Comparison of ENCODE assay signal across 8 cellular contexts in the genomic region with DNA sequence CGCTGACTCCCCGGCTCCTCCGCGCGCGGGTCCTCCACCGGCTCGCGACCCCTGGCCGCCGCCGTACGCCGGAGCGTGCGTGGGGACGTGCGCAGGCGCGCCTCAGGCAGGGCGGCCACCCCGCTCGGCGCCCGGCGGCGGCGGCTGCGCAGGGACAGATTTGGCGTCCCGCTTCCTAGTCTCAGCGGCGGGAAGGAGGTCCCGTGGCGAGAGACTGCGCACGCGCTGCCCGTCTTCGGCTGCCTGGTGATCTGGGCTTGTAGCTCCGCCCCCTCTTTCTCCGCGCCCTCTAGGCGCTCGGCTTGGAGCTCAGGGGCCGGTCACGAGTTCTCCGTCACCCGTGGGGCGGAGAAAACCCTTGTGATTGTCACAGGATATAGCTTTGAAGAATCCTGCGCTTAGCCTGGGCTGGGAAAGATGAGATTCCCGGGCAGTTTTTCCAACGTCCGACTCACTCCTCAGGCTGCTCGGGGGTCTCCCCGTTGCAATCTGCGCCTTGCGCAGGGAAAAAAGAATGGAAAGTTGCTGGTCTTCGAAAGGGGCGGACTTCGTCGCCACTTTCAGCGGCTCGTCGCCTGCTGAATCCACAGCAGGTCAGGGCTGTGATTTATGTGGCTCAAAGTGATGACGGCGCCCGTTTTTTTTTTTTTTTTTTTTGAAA. TPM values are rescaled to one million over a fixed set of nuclear protein-coding genes. Genes with fewer than 3 reads are reported as not detected.
DNase-seq lines count a peak whose midpoint lies in the region; TF ChIP-seq lines count a peak whose summit lies in the region.

A gene with protein sequence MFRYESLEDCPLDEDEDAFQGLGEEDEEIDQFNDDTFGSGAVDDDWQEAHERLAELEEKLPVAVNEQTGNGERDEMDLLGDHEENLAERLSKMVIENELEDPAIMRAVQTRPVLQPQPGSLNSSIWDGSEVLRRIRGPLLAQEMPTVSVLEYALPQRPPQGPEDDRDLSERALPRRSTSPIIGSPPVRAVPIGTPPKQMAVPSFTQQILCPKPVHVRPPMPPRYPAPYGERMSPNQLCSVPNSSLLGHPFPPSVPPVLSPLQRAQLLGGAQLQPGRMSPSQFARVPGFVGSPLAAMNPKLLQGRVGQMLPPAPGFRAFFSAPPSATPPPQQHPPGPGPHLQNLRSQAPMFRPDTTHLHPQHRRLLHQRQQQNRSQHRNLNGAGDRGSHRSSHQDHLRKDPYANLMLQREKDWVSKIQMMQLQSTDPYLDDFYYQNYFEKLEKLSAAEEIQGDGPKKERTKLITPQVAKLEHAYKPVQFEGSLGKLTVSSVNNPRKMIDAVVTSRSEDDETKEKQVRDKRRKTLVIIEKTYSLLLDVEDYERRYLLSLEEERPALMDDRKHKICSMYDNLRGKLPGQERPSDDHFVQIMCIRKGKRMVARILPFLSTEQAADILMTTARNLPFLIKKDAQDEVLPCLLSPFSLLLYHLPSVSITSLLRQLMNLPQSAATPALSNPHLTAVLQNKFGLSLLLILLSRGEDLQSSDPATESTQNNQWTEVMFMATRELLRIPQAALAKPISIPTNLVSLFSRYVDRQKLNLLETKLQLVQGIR (minus strand): TSS at position 88 of the 661 bp plus-strand sequence. CDS start 142 bp downstream, outside the sequence.

- H3K27me3 ChIP-seq in H9 (ENCODE audit: insufficient read depth, low read length), result no peaks in the 10 kb centered on the region
- H3K27me3 ChIP-seq in MG63, result no peaks in the 10 kb centered on the region

- peak within 1 kb of the TSS; percentile 88 for H3K18ac ChIP-seq in H9 (ENCODE audit: insufficient read length, low read depth, low read length)

- H2BK5ac ChIP-seq in H9 (ENCODE audit: insufficient read length, low read length), result no peak within 1 kb of the TSS

- H3K36me3 Mint-ChIP-seq in H9 (ENCODE audit: insufficient read depth in 1 of 3, low read depth in 3 of 3) (peaks cover 9 to 31% (median 29%) of the 10 kb centered on the region in 3 experiments; a peak in 5 of 7 replicates), nephron (ENCODE audit: low read depth) (peaks cover 26% of the 10 kb centered on the region)
- peaks cover 36% of the 10 kb centered on the region for H3K36me3 Mint-ChIP-seq in stimulated activated naive CD8-positive, alpha-beta T cell treated with anti-CD3 and anti-CD28 coated beads, Interleukin-15, Interleukin-2, amounts not matched to agents 100 ng/mL and 50 ng/mL, for 24 hours (ENCODE audit: low read depth)

- no peak within 1 kb of the TSS for H2BK15ac ChIP-seq in H9 (ENCODE audit: low read depth, low read length)

- no peaks in the 10 kb centered on the region for H4K20me1 ChIP-seq in H9 (ENCODE audit: control insufficient read depth, insufficient read depth, insufficient read length)

- H3K9me3 Mint-ChIP-seq in H9 (no peaks in the 10 kb centered on the region; a peak in 2 of 5 replicates), nephron (no peaks in the 10 kb centered on the region)
- H3K9me3 Mint-ChIP-seq in stimulated activated naive CD8-positive, alpha-beta T cell treated with anti-CD3 and anti-CD28 coated beads, Interleukin-15, Interleukin-2, amounts not matched to agents 100 ng/mL and 50 ng/mL, for 24 hours, result no peaks in the 10 kb centered on the region

- H3K23me2 ChIP-seq in H9 (ENCODE audit: insufficient read length, low read depth, low read length, poor library complexity, severe bottlenecking), result peaks cover 10% of the 10 kb centered on the region

- H3K4me1 ChIP-seq in H9 (ENCODE audit: insufficient read depth, low read length), result peaks cover 3% of the 10 kb centered on the region; the same call in 1 of the 2 replicates

- no peaks in the 10 kb centered on the region for H3K9me3 ChIP-seq in H9 (ENCODE audit: control insufficient read depth, low read depth, low read length)
- H3K9me3 ChIP-seq in MG63, result no peaks in the 10 kb centered on the region

- H3K79me1 ChIP-seq in H9 (ENCODE audit: insufficient read depth, low read depth, low read length, poor library complexity, severe bottlenecking), result no peaks in the 10 kb centered on the region

- no CpG with 5 or more reads among the region's 68 CpGs for WGBS in H9 (ENCODE audit: extremely low coverage, insufficient read length, low lambda C conversion rate)

- peak within 1 kb of the TSS; percentile 99 for H3K27ac Mint-ChIP-seq in H9
- peak within 1 kb of the TSS; percentile 98 to 100 (median 100) for H3K27ac Mint-ChIP-seq in nephron
- peak within 1 kb of the TSS; percentile 95 for H3K27ac Mint-ChIP-seq in stimulated activated naive CD8-positive, alpha-beta T cell treated with anti-CD3 and anti-CD28 coated beads, Interleukin-15, Interleukin-2, amounts not matched to agents 100 ng/mL and 50 ng/mL, for 24 hours

- H3K79me2 ChIP-seq in H9 (ENCODE audit: insufficient read depth, low read length), result peaks cover 2% of the 10 kb centered on the region; the same call in 1 of the 2 replicates

- no peak within 1 kb of the TSS for H4K5ac ChIP-seq in H9 (ENCODE audit: insufficient read length, low read depth, low read length)

- no peak within 1 kb of the TSS for H4K91ac ChIP-seq in H9 (ENCODE audit: insufficient read length, low read depth, low read length)

- H3T11ph ChIP-seq in H9 (ENCODE audit: low read length), result no peak within 1 kb of the TSS

- no peak within 1 kb of the TSS for H3K56ac ChIP-seq in H9 (ENCODE audit: insufficient read length, low read depth, low read length)

- no peak within 1 kb of the TSS for H4K8ac ChIP-seq in H9 (replicated peaks; ENCODE audit: insufficient read length, low read depth, low read length)

- peak within 1 kb of the TSS; percentile 58 for H3K27ac ChIP-seq in H9 (ENCODE audit: insufficient read length, low read depth, low read length)

- H3K4me1 Mint-ChIP-seq in H9 (peaks cover 16 to 18% of the 10 kb centered on the region in 2 experiments), nephron (peaks cover 23% of the 10 kb centered on the region)
- H3K4me1 Mint-ChIP-seq in stimulated activated naive CD8-positive, alpha-beta T cell treated with anti-CD3 and anti-CD28 coated beads, Interleukin-15, Interleukin-2, amounts not matched to agents 100 ng/mL and 50 ng/mL, for 24 hours (ENCODE audit: low read depth), result peaks cover 51% of the 10 kb centered on the region

- H2BK20ac ChIP-seq in H9 (ENCODE audit: low read depth, low read length, poor library complexity, severe bottlenecking), result no peak within 1 kb of the TSS

- H3K23ac ChIP-seq in H9 (ENCODE audit: insufficient read length, low read depth, low read length), result no peak within 1 kb of the TSS

- H2AK5ac ChIP-seq in H9 (ENCODE audit: insufficient read length, low read length), result no peak within 1 kb of the TSS

- DNase-seq in ELR (ENCODE audit: low read depth), result peak; percentile 99
- peak; percentile 98 for DNase-seq in H9
- DNase-seq in MG63, result peak; percentile 98
- DNase-seq in SHP77 treated with DMSO at 0.1 percent for 48 hours (lab: John Stamatoyannopoulos, UW), result peak; percentile 67
- peak; percentile 100 for DNase-seq in activated effector memory CD4-positive, alpha-beta T cell treated with anti-CD3 and anti-CD28 coated beads, Interleukin-2, amount 50 U/mL, for 16 hours
- DNase-seq in fibroblast of the aortic adventitia (ENCODE audit: low read depth), result peak; percentile 99

- H3K9ac ChIP-seq in H9 (ENCODE audit: extremely low read depth, insufficient read length, low read length), result peak within 1 kb of the TSS; percentile 81

- H3K4me3 ChIP-seq in MG63, result peak within 1 kb of the TSS; percentile 72
- peak within 1 kb of the TSS; percentile 87 for H3K4me3 ChIP-seq in fibroblast of the aortic adventitia (ENCODE audit: low read depth, low read length)

- H3K4me3 Mint-ChIP-seq in H9, result peak within 1 kb of the TSS; percentile 89 to 94
- H3K4me3 Mint-ChIP-seq in nephron, result peak within 1 kb of the TSS; percentile 95 to 97 (median 96)
- H3K4me3 Mint-ChIP-seq in stimulated activated naive CD8-positive, alpha-beta T cell treated with anti-CD3 and anti-CD28 coated beads, Interleukin-15, Interleukin-2, amounts not matched to agents 100 ng/mL and 50 ng/mL, for 24 hours, result peak within 1 kb of the TSS; percentile 93

- H2AFZ ChIP-seq in H9 (ENCODE audit: low read length), result no peak within 1 kb of the TSS

- H3K36me3 ChIP-seq in MG63, result peaks cover 29% of the 10 kb centered on the region

- TF ChIP-seq CTCF in H9 (conservative IDR thresholded peaks at IDR 0.05) (no peak), fibroblast of the aortic adventitia (IDR thresholded peaks at IDR 0.05; ENCODE audit: insufficient read depth, low read length) (no peak), nephron (IDR thresholded peaks at IDR 0.05; ENCODE audit: unreplicated experiment in 3 of 3) (no peak)

- H3K27me3 Mint-ChIP-seq in H9 (ENCODE audit: low read depth) (no peaks in the 10 kb centered on the region; the same call in 1 of the 2 replicates), nephron (ENCODE audit: low read depth) (no peaks in the 10 kb centered on the region)
- no peaks in the 10 kb centered on the region for H3K27me3 Mint-ChIP-seq in stimulated activated naive CD8-positive, alpha-beta T cell treated with anti-CD3 and anti-CD28 coated beads, Interleukin-15, Interleukin-2, amounts not matched to agents 100 ng/mL and 50 ng/mL, for 24 hours

- H3K4ac ChIP-seq in H9 (ENCODE audit: low read depth, low read length), result no peak within 1 kb of the TSS

- no peak within 1 kb of the TSS for H2BK12ac ChIP-seq in H9 (ENCODE audit: insufficient read length, low read depth, low read length)

- H3K14ac ChIP-seq in H9 (ENCODE audit: insufficient read depth, low read length), result peak within 1 kb of the TSS; percentile 85

- H2BK120ac ChIP-seq in H9 (ENCODE audit: low read depth, low read length, poor library complexity, severe bottlenecking), result no peak within 1 kb of the TSS

- peak within 1 kb of the TSS; percentile 83 for H3K4me2 ChIP-seq in H9 (ENCODE audit: insufficient read depth, insufficient read length, low read length)

RNA-seq across cellular contexts. Expression of the gene that starts here (rescaled TPM):
- total RNA-seq in H9 (2021), result 31.4 and 32.5 TPM in 2 replicates
- total RNA-seq in MG63 (2014; rRNA removed; shearing (Covaris generic); ENCODE audit: low replicate concordance), result 8.4 and 9.9 TPM in 2 replicates
- total RNA-seq in fibroblast of the aortic adventitia (ENCODE audit: low replicate concordance), result 19.1 and 25.6 TPM in 2 replicates

Comparison
In these comparisons a context has a peak if more than half of its experiments do, and no peak if none do; other contexts are left out.
1. Peak in every context shown above with its lines: DNase-seq, H3K4me3 ChIP-seq and H3K27ac ChIP-seq.